1 cellular context compared by ENCODE assay signal in genomic region chr6:32153835-32154513, GRCh38.
TF ChIP-seq lines count a peak whose summit lies in the region.

PPT2 (plus strand) TSS chr6:32154141; CDS start chr6:32154595, 454 bp downstream.

TF ChIP-seq in HepG2, 621 proteins besides CTCF, POLR2A, EP300 and RAD21 (continued from another document and continues in another):
- TF ChIP-seq ATF5 (CRISPR knock-in tag; IDR thresholded peaks at IDR 0.05; ENCODE audit: low read depth) (no peak), MIXL1 (CRISPR knock-in tag; IDR thresholded peaks at IDR 0.05) (peak; percentile 45; the same call in 1 of the 2 replicates), RORA (CRISPR knock-in tag; IDR thresholded peaks at IDR 0.05) (no peak), SMYD3 (CRISPR knock-in tag; IDR thresholded peaks at IDR 0.05) (0 out of 2 replicates have a peak, but pooled peaks have one; percentile 41), IRX3 (CRISPR knock-in tag; IDR thresholded peaks at IDR 0.05; ENCODE audit: borderline replicate concordance, low read depth) (no peak; the same call in 1 of the 2 replicates), ZSCAN20 (CRISPR knock-in tag; IDR thresholded peaks at IDR 0.05; ENCODE audit: borderline replicate concordance) (peak; percentile 85; the same call in 1 of the 2 replicates), ZNF652 (CRISPR knock-in tag; IDR thresholded peaks at IDR 0.05; ENCODE audit: borderline replicate concordance, low read depth) (no peak), ZKSCAN1 (IDR thresholded peaks at IDR 0.05; ENCODE audit: low read length) (no peak), MED8 (CRISPR knock-in tag; IDR thresholded peaks at IDR 0.05; ENCODE audit: insufficient replicate concordance) (peak; percentile 73), KLF6 (CRISPR knock-in tag; IDR thresholded peaks at IDR 0.05) (peak; percentile 88; the same call in 1 of the 2 replicates), FOXM1 (CRISPR knock-in tag; IDR thresholded peaks at IDR 0.05) (0 out of 2 replicates have a peak, but pooled peaks have one; percentile 21), MXI1 (IDR thresholded peaks at IDR 0.05; ENCODE audit: borderline replicate concordance, low read depth, low read length) (peak; percentile 88), BRCA1 (CRISPR knock-in tag; IDR thresholded peaks at IDR 0.05) (no peak), NCOA2 (CRISPR knock-in tag; IDR thresholded peaks at IDR 0.05) (no peak; the same call in 1 of the 2 replicates), HNRNPK (IDR thresholded peaks at IDR 0.05; ENCODE audit: low read depth, low read length, poor library complexity, severe bottlenecking) (no peak), TGIF2 (CRISPR knock-in tag; IDR thresholded peaks at IDR 0.05) (peak; percentile 34), BCLAF1 (IDR thresholded peaks at IDR 0.05) (no peak), ZSCAN29 (CRISPR knock-in tag; conservative IDR thresholded peaks at IDR 0.05) (peak; percentile 88; the same call in 1 of the 2 replicates), THAP8 (CRISPR knock-in tag; IDR thresholded peaks at IDR 0.05; ENCODE audit: borderline replicate concordance) (0 out of 2 replicates have a peak, but pooled peaks have one; percentile 39), ZXDC (CRISPR knock-in tag; IDR thresholded peaks at IDR 0.05) (no peak), SIN3A (IDR thresholded peaks at IDR 0.05; ENCODE audit: borderline replicate concordance, low read depth, low read length) (peak; percentile 97; the same call in 1 of the 2 replicates), ZFP1 (CRISPR knock-in tag; IDR thresholded peaks at IDR 0.05) (0 out of 2 replicates have a peak, but pooled peaks have one; percentile 22), ZNF776 (CRISPR knock-in tag; IDR thresholded peaks at IDR 0.05) (0 out of 2 replicates have a peak, but pooled peaks have one; percentile 44), GZF1 (CRISPR knock-in tag; IDR thresholded peaks at IDR 0.05) (no peak), LRRFIP1 (CRISPR knock-in tag; conservative IDR thresholded peaks at IDR 0.05) (no peak), ZUFSP (CRISPR knock-in tag; IDR thresholded peaks at IDR 0.05; ENCODE audit: borderline replicate concordance) (no peak), IKZF1 (IDR thresholded peaks at IDR 0.05) (no peak), TRIM24 (CRISPR knock-in tag; IDR thresholded peaks at IDR 0.05) (no peak), ASH2L (IDR thresholded peaks at IDR 0.05; ENCODE audit: insufficient read length, low read depth, low read length) (peak; percentile 83), ZMAT3 (CRISPR knock-in tag; conservative IDR thresholded peaks at IDR 0.05) (peak; percentile 31; the same call in 1 of the 2 replicates), ZNF335 (CRISPR knock-in tag; IDR thresholded peaks at IDR 0.05) (peak; percentile 93), U2AF2 (IDR thresholded peaks at IDR 0.05; ENCODE audit: low read depth, low read length) (no peak), TERF1 (CRISPR knock-in tag; IDR thresholded peaks at IDR 0.05) (no peak), HNRNPUL1 (IDR thresholded peaks at IDR 0.05; ENCODE audit: low read depth, low read length) (no peak), ZNF362 (CRISPR knock-in tag; IDR thresholded peaks at IDR 0.05; ENCODE audit: borderline replicate concordance) (peak; percentile 17; the same call in 1 of the 2 replicates), ZNF691 (CRISPR knock-in tag; IDR thresholded peaks at IDR 0.05; ENCODE audit: borderline replicate concordance, low read depth) (no peak; the same call in 1 of the 2 replicates), PHF21A (CRISPR knock-in tag; IDR thresholded peaks at IDR 0.05) (no peak; the same call in 1 of the 2 replicates), ZNF512B (CRISPR knock-in tag; IDR thresholded peaks at IDR 0.05; ENCODE audit: borderline replicate concordance) (no peak), PBX3 (CRISPR knock-in tag; IDR thresholded peaks at IDR 0.05; ENCODE audit: borderline replicate concordance) (no peak), PLSCR1 (CRISPR knock-in tag; IDR thresholded peaks at IDR 0.05; ENCODE audit: borderline replicate concordance) (no peak), ZMYM3 (CRISPR knock-in tag; IDR thresholded peaks at IDR 0.05) (no peak; the same call in 1 of the 2 replicates)
